ENCODE assay signal across 12 cellular contexts in genomic region chr10:24622781-24623301, GRCh38.
DNase-seq lines count a peak whose midpoint lies in the region; ATAC-seq and TF ChIP-seq lines count a peak whose summit lies in the region.
"Had no signal": no experiment of that assay in that cellular context is flagged by ENCODE, and none has a peak within 500 bp of the region (broad histone marks: within the 10 kb centered on the region; RNA-seq: fewer than 3 reads in every experiment).

No MANE protein-coding gene starts in this region.

- no peak overlapping the region for H4K8ac ChIP-seq in IMR-90 (ENCODE audit: low read depth in 2 of 2, low read length in 2 of 2)

- no peak overlapping the region for H3K56ac ChIP-seq in IMR-90 (ENCODE audit: extremely low read depth, insufficient read depth, low read length)

- H3K4me1 ChIP-seq in IMR-90 (ENCODE audit: control insufficient read depth, insufficient read depth, low read length): peaks cover 4% of the 10 kb centered on the region; the same call in 1 of the 2 replicates
- H3K4me1 ChIP-seq in naive thymus-derived CD4-positive, alpha-beta T cell (ENCODE audit: control insufficient read depth in 2 of 2, insufficient read depth in 2 of 2, low read length in 2 of 2): peaks cover 0 to 21% of the 10 kb centered on the region in 2 donors

- ATAC-seq in IMR-90 (ENCODE audit: low read depth): peak; percentile 69
- ATAC-seq in activated naive CD8-positive, alpha-beta T cell treated with anti-CD3 and anti-CD28 coated beads, Interleukin-2, amount 50 U/mL, for 24 hours: no peak
- ATAC-seq in naive thymus-derived CD4-positive, alpha-beta T cell: peak; percentile 81
- no peak for ATAC-seq in HG02610 (IDR thresholded peaks at IDR 0.05; ENCODE audit: unreplicated experiment)
- ATAC-seq in GM18873 (IDR thresholded peaks at IDR 0.05; ENCODE audit: low FRiP score, unreplicated experiment): no peak
- no peak for ATAC-seq in GM18517 (IDR thresholded peaks at IDR 0.05; ENCODE audit: unreplicated experiment)
- ATAC-seq: gastroesophageal sphincter had no signal

- peaks cover 7 to 40% of the 10 kb centered on the region in 2 experiments for H3K79me1 ChIP-seq in IMR-90 (ENCODE audit: low read depth in 1 of 2, low read length in 2 of 2)

- H3K27me3 Mint-ChIP-seq in activated naive CD8-positive, alpha-beta T cell treated with anti-CD3 and anti-CD28 coated beads, Interleukin-2, amount 50 U/mL, for 24 hours: no peaks in the 10 kb centered on the region
- no peaks in the 10 kb centered on the region for H3K27me3 Mint-ChIP-seq in naive thymus-derived CD4-positive, alpha-beta T cell

- no peak overlapping the region for H4K91ac ChIP-seq in IMR-90 (ENCODE audit: insufficient read depth, low read depth, low read length)

- H3K23ac ChIP-seq in IMR-90 (ENCODE audit: low read depth, low read length): no peak overlapping the region

- no peak overlapping the region for H3K4ac ChIP-seq in IMR-90 (ENCODE audit: low read depth, low read length)

- H3K27ac Mint-ChIP-seq in activated naive CD8-positive, alpha-beta T cell treated with anti-CD3 and anti-CD28 coated beads, Interleukin-2, amount 50 U/mL, for 24 hours: peak overlapping the region; percentile 49
- H3K27ac Mint-ChIP-seq in naive thymus-derived CD4-positive, alpha-beta T cell: peak overlapping the region; percentile 77 to 98 (median 94)

- no peak overlapping the region for H2AK5ac ChIP-seq in IMR-90 (ENCODE audit: low read depth, low read length)

- peak overlapping the region; percentile 11 for H2BK5ac ChIP-seq in IMR-90 (ENCODE audit: low read depth, low read length, poor library complexity, severe bottlenecking)

- peak; percentile 83 for DNase-seq in G401 (ENCODE audit: low spot score)
- DNase-seq in IMR-90: peak; percentile 66
- no peak for DNase-seq in activated naive CD8-positive, alpha-beta T cell treated with anti-CD3 and anti-CD28 coated beads, Interleukin-2, amount 50 U/mL, for 24 hours
- peak in 7 of 9 donors; percentile 72 to 87 (median 80) for DNase-seq in naive thymus-derived CD4-positive, alpha-beta T cell
- DNase-seq: GF-D8, mesendoderm had no signal

- no peak overlapping the region for H3K14ac ChIP-seq in IMR-90 (replicated peaks; ENCODE audit: low read depth, low read length)

- no peak overlapping the region for H3K9ac ChIP-seq in IMR-90 (ENCODE audit: low read depth, low read length)
- H3K9ac ChIP-seq: KMS-11 had no signal

- no peak overlapping the region for H2BK120ac ChIP-seq in IMR-90 (ENCODE audit: low read depth, low read length)

- no peak overlapping the region for H2BK20ac ChIP-seq in IMR-90 (ENCODE audit: low read depth, low read length)

- dilution Hi-C loops in IMR-90 (cut with HindIII; ENCODE audit: low sequenced_read_pairs, unreplicated experiment): no loop called here

- H3K27ac ChIP-seq in IMR-90 (ENCODE audit: insufficient read depth, low read length): no peak overlapping the region
- H3K27ac ChIP-seq in naive thymus-derived CD4-positive, alpha-beta T cell (ENCODE audit: low read depth, low read length): peak overlapping the region; percentile 78
- H3K27ac ChIP-seq: ascending aorta, gastroesophageal sphincter, KMS-11 had no signal

- H3K36me3 Mint-ChIP-seq in activated naive CD8-positive, alpha-beta T cell treated with anti-CD3 and anti-CD28 coated beads, Interleukin-2, amount 50 U/mL, for 24 hours (ENCODE audit: low read depth): peaks cover 7% of the 10 kb centered on the region
- H3K36me3 Mint-ChIP-seq in naive thymus-derived CD4-positive, alpha-beta T cell: peaks cover 0 to 8% (median 6%) of the 10 kb centered on the region in 5 donors

- no peak overlapping the region for H2AFZ ChIP-seq in IMR-90 (replicated peaks; ENCODE audit: low read length, poor library complexity)

- H3K9me1 ChIP-seq in IMR-90 (ENCODE audit: insufficient read depth, low read length): peaks cover 2% of the 10 kb centered on the region; the same call in 1 of the 2 replicates

- in situ Hi-C loops in G401 (cut with HindIII; ENCODE audit: low sequenced_read_pairs): no loop called here
- in situ Hi-C loops in IMR-90 (cut with MboI; ENCODE audit: low sequenced_read_pairs): no loop called here

- H3K4me3 ChIP-seq in IMR-90 (ENCODE audit: insufficient read depth, low read depth, low read length): no peak overlapping the region
- H3K4me3 ChIP-seq in naive thymus-derived CD4-positive, alpha-beta T cell (ENCODE audit: low read length): peak overlapping the region; percentile 59
- H3K4me3 ChIP-seq: ascending aorta, gastroesophageal sphincter had no signal

- no peak overlapping the region for H2BK15ac ChIP-seq in IMR-90 (ENCODE audit: low read depth, low read length)

- H3K4me1 Mint-ChIP-seq in activated naive CD8-positive, alpha-beta T cell treated with anti-CD3 and anti-CD28 coated beads, Interleukin-2, amount 50 U/mL, for 24 hours: peaks cover 47% of the 10 kb centered on the region
- peaks cover 7 to 66% (median 44%) of the 10 kb centered on the region in 7 donors for H3K4me1 Mint-ChIP-seq in naive thymus-derived CD4-positive, alpha-beta T cell

- TF ChIP-seq POLR2A in IMR-90 (IDR thresholded peaks at IDR 0.05; ENCODE audit: low read depth, low read length): no peak

- WGBS in IMR-90 (ENCODE audit: extremely low coverage in 2 of 2, insufficient read length in 1 of 2), 2 experiments: 40% methylated on average over 1 of the region's 4 CpGs; no CpG with 5 or more reads in 1 of the 2 experiments

- peaks cover 14% of the 10 kb centered on the region for H3K36me3 ChIP-seq in IMR-90 (ENCODE audit: control insufficient read depth, insufficient read depth, low read length)
- H3K36me3 ChIP-seq in naive thymus-derived CD4-positive, alpha-beta T cell (ENCODE audit: control insufficient read depth in 2 of 3, insufficient read depth in 3 of 3, low read length in 3 of 3): no peaks in the 10 kb centered on the region

- no peaks in the 10 kb centered on the region for H3K9me3 Mint-ChIP-seq in activated naive CD8-positive, alpha-beta T cell treated with anti-CD3 and anti-CD28 coated beads, Interleukin-2, amount 50 U/mL, for 24 hours
- peaks cover 0 to 2% (median 0%) of the 10 kb centered on the region in 11 donors for H3K9me3 Mint-ChIP-seq in naive thymus-derived CD4-positive, alpha-beta T cell

- H2AK9ac ChIP-seq in IMR-90 (replicated peaks; ENCODE audit: low read depth, low read length, poor library complexity): no peak overlapping the region

- H3K4me2 ChIP-seq in IMR-90 (ENCODE audit: low read depth, low read length): peak overlapping the region; percentile 52; the same call in 1 of the 2 replicates
- H3K4me2 ChIP-seq: KMS-11 had no signal

- H3K9me3 ChIP-seq in IMR-90 (ENCODE audit: control insufficient read depth, insufficient read depth, low read length): no peaks in the 10 kb centered on the region
- no peaks in the 10 kb centered on the region for H3K9me3 ChIP-seq in naive thymus-derived CD4-positive, alpha-beta T cell (ENCODE audit: control insufficient read depth in 2 of 3, low read length in 3 of 3)
- H3K9me3 ChIP-seq: ascending aorta, gastroesophageal sphincter had no signal

- BruUV-seq in IMR-90 (replicated peaks; lab: Mats Ljungman, UMichigan): no TSS peak

- H3K18ac ChIP-seq in IMR-90 (ENCODE audit: low read depth, low read length): no peak overlapping the region

- TF ChIP-seq RAD21 in IMR-90 (IDR thresholded peaks at IDR 0.05; ENCODE audit: low read length): no peak

- intact Hi-C loops in IMR-90 (cut with micrococcal nuclease): no loop called here
- intact Hi-C loops in naive thymus-derived CD4-positive, alpha-beta T cell (cut with micrococcal nuclease): loop anchor here (1.0 to 10.0 kb wide), 6 partner anchors 14 to 1178 kb away; partner anchors contain the start of genes ENKUR (in 1 of the 2), PRTFDC1 (in 1 of the 2) and THNSL1 (in 1 of the 2)

- H4K5ac ChIP-seq in IMR-90 (ENCODE audit: low read depth, low read length): no peak overlapping the region

- no peaks in the 10 kb centered on the region for H3K27me3 ChIP-seq in IMR-90 (ENCODE audit: control insufficient read depth, insufficient read depth, low read length)
- H3K27me3 ChIP-seq in naive thymus-derived CD4-positive, alpha-beta T cell (ENCODE audit: control insufficient read depth in 2 of 2, insufficient read depth in 2 of 2, low read length in 2 of 2): no peaks in the 10 kb centered on the region
- H3K27me3 ChIP-seq: ascending aorta, gastroesophageal sphincter had no signal

- TF ChIP-seq CTCF in IMR-90 (conservative IDR thresholded peaks at IDR 0.05; ENCODE audit: low read depth, low read length): no peak

- CTCF ChIA-PET in IMR-90 (lab: Yijun Ruan, JAX): interaction anchor here (0.5 to 1.3 kb wide), 3 partner anchors 98 to 1436 kb away, joined by 3 read pairs; no protein-coding TSS in a partner anchor
- CTCF ChIA-PET in naive thymus-derived CD4-positive, alpha-beta T cell (lab: Charles Lee): interaction anchor here (0.7 to 1.6 kb wide), 8 partner anchors 8 to 393 kb away, joined by 4 to 6 read pairs (median 4); partner anchors contain the start of genes ENKUR and THNSL1

- POLR2A ChIA-PET in IMR-90 (lab: Charles Lee; ENCODE audit: unreplicated experiment): no interaction called here
- POLR2A ChIA-PET in naive thymus-derived CD4-positive, alpha-beta T cell (lab: Charles Lee): interaction anchor here (0.5 to 3.2 kb wide), 13 partner anchors 12 to 459 kb away, joined by 3 to 13 read pairs (median 4); partner anchors contain the start of genes ARHGAP21, ENKUR and THNSL1

- no peaks in the 10 kb centered on the region; the same call in 1 of the 2 replicates for H4K20me1 ChIP-seq in IMR-90 (ENCODE audit: insufficient read depth, low read length)

- H3K4me3 Mint-ChIP-seq in activated naive CD8-positive, alpha-beta T cell treated with anti-CD3 and anti-CD28 coated beads, Interleukin-2, amount 50 U/mL, for 24 hours: peak overlapping the region; percentile 67
- peak overlapping the region; percentile 60 to 85 (median 78) for H3K4me3 Mint-ChIP-seq in naive thymus-derived CD4-positive, alpha-beta T cell

TF ChIP-seq in IMR-90, 13 proteins besides CTCF, POLR2A, EP300 and RAD21 (continues in another document):
- no peak for TF ChIP-seq FOS (IDR thresholded peaks at IDR 0.05; ENCODE audit: low read depth, low read length)
- TF ChIP-seq SMC3 (IDR thresholded peaks at IDR 0.05; ENCODE audit: low read depth, low read length): no peak
- no peak for TF ChIP-seq MXI1 (IDR thresholded peaks at IDR 0.05; ENCODE audit: borderline replicate concordance, low read depth, low read length)
- no peak for TF ChIP-seq RCOR1 (IDR thresholded peaks at IDR 0.05; ENCODE audit: insufficient replicate concordance, low read length)
- TF ChIP-seq RFX5 (IDR thresholded peaks at IDR 0.05; ENCODE audit: low read depth, low read length): no peak
- TF ChIP-seq USF2 (IDR thresholded peaks at IDR 0.05; ENCODE audit: low read depth, low read length): no peak
- no peak for TF ChIP-seq BHLHE40 (IDR thresholded peaks at IDR 0.05; ENCODE audit: low read depth, low read length)
- TF ChIP-seq NFE2L2 (IDR thresholded peaks at IDR 0.05; ENCODE audit: low read depth, low read length): no peak

Comparison
In these comparisons a context has a peak if more than half of its experiments do, and no peak if none do; other contexts are left out.
1. ATAC-seq: peak in IMR-90 (single experiment) and naive thymus-derived CD4-positive, alpha-beta T cell (single experiment); none in activated naive CD8-positive, alpha-beta T cell treated with anti-CD3 and anti-CD28 coated beads, Interleukin-2, amount 50 U/mL, for 24 hours (single experiment), HG02610 (single experiment), GM18873 (single experiment) and GM18517 (single experiment).